8 cellular contexts compared by ENCODE assay signal in the genomic region with DNA sequence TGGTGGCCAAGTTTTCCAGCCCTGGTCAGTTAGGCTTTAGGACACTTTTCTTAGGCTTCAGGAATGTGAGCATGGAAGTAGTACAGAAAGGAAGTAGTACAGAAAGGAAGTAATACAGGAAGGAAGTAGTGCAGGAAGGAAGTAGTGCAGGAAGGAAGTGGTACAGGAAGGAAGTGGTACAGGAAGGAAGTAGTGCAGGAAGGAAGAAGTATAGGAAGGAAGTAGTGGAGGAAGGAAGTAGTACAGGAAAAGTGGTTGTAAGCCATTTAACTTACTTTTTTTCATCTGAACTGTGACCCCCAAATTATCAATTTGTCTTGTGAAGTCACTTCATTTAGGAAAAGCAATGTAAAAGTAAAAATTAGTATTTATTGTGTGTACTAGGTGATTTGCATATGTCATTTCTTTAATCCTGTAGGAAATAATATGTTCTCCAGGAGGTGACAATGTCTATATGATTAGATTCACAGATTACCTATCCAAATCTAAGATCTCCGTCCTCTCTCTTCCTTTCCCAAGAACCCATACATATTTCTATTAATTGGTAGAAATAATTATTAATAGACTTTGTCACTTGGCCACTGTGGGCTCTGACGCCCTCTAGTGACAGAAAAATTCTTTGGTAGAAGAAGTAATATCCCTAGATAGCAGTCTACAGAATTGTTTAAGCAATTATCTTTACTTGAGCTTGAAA. TPM values are rescaled to one million over a fixed set of nuclear protein-coding genes. Genes with fewer than 3 reads are reported as not detected.
DNase-seq lines count a peak whose midpoint lies in the region; ATAC-seq, FAIRE-seq and TF ChIP-seq lines count a peak whose summit lies in the region.

No MANE protein-coding gene starts in this region.

- POLR2A ChIA-PET in CD8-positive, alpha-beta T cell (lab: Charles Lee): no interaction called here
- POLR2A ChIA-PET in activated CD4-positive, alpha-beta memory T cell treated with anti-CD3 and anti-CD28 coated beads for 36 hours (lab: Charles Lee): interaction anchor here (0.8 to 1.8 kb wide), 4 partner anchors 9 to 26 kb away, joined by 3 to 9 read pairs (median 4); no protein-coding TSS in a partner anchor

- H3K27ac Mint-ChIP-seq in CD8-positive, alpha-beta T cell: peak overlapping the region; percentile 30
- peak overlapping the region; percentile 64 for H3K27ac Mint-ChIP-seq in activated CD4-positive, alpha-beta memory T cell treated with anti-CD3 and anti-CD28 coated beads for 36 hours
- no peak overlapping the region for H3K27ac Mint-ChIP-seq in activated naive CD4-positive, alpha-beta T cell treated with anti-CD3 and anti-CD28 coated beads for 36 hours

- no peaks in the 10 kb centered on the region for H3K27me3 ChIP-seq in CD8-positive, alpha-beta T cell (ENCODE audit: insufficient read depth, low read length)

- no peak for DNase-seq in CD8-positive, alpha-beta T cell
- DNase-seq in HCEC 1CT: peak; percentile 42
- DNase-seq in activated CD4-positive, alpha-beta memory T cell treated with anti-CD3 and anti-CD28 coated beads for 36 hours: no peak
- no peak for DNase-seq in kidney
- DNase-seq in SKM-1 treated with dmso at 0.1 percent for 144 hours (lab: John Stamatoyannopoulos, UW; ENCODE audit: unreplicated experiment): no peak
- no peak for DNase-seq in NCI-H2081 treated with DMSO at 0.1 percent for 48 hours (lab: John Stamatoyannopoulos, UW)
- DNase-seq in activated naive CD4-positive, alpha-beta T cell treated with anti-CD3 and anti-CD28 coated beads for 36 hours: no peak

- H3K9me3 Mint-ChIP-seq in CD8-positive, alpha-beta T cell: peaks cover 9% of the 10 kb centered on the region
- H3K9me3 Mint-ChIP-seq in activated CD4-positive, alpha-beta memory T cell treated with anti-CD3 and anti-CD28 coated beads for 36 hours: peaks cover 3% of the 10 kb centered on the region
- H3K9me3 Mint-ChIP-seq in activated naive CD4-positive, alpha-beta T cell treated with anti-CD3 and anti-CD28 coated beads for 36 hours: peaks cover 5% of the 10 kb centered on the region

- no peaks in the 10 kb centered on the region for H3K36me3 ChIP-seq in CD8-positive, alpha-beta T cell (ENCODE audit: insufficient read depth, low read length)
- no peaks in the 10 kb centered on the region for H3K36me3 ChIP-seq in kidney (ENCODE audit: control insufficient read depth in 1 of 2, insufficient read depth in 2 of 2, low read length in 2 of 2)

- peaks cover 8% of the 10 kb centered on the region for H3K9me3 ChIP-seq in CD8-positive, alpha-beta T cell (ENCODE audit: low read length)
- no peaks in the 10 kb centered on the region for H3K9me3 ChIP-seq in kidney (ENCODE audit: control insufficient read depth in 1 of 2, low read length in 2 of 2)

- CTCF ChIA-PET in CD8-positive, alpha-beta T cell (lab: Charles Lee): interaction anchor here (0.6 to 1.8 kb wide), 5 partner anchors 38 to 221 kb away, joined by 3 to 7 read pairs (median 4); no protein-coding TSS in a partner anchor
- CTCF ChIA-PET in activated CD4-positive, alpha-beta memory T cell treated with anti-CD3 and anti-CD28 coated beads for 36 hours (lab: Charles Lee): interaction anchor here (0.6 to 5.8 kb wide), 28 partner anchors 8 to 231 kb away, joined by 3 to 89 read pairs (median 4); a partner anchor contains a TSS
- CTCF ChIA-PET in activated naive CD4-positive, alpha-beta T cell treated with anti-CD3 and anti-CD28 coated beads for 36 hours (lab: Charles Lee): interaction anchor here (0.6 to 2.3 kb wide), 24 partner anchors 8 to 396 kb away, joined by 3 to 25 read pairs (median 4); no protein-coding TSS in a partner anchor

- H3K4me3 Mint-ChIP-seq in CD8-positive, alpha-beta T cell: no peak overlapping the region
- H3K4me3 Mint-ChIP-seq in activated CD4-positive, alpha-beta memory T cell treated with anti-CD3 and anti-CD28 coated beads for 36 hours: no peak overlapping the region
- no peak overlapping the region for H3K4me3 Mint-ChIP-seq in activated naive CD4-positive, alpha-beta T cell treated with anti-CD3 and anti-CD28 coated beads for 36 hours

- no peak overlapping the region for H3K27ac ChIP-seq in CD8-positive, alpha-beta T cell (ENCODE audit: low read depth, low read length)
- H3K27ac ChIP-seq in kidney (ENCODE audit: low read depth in 2 of 2, low read length in 2 of 2): no peak overlapping the region

- intact Hi-C loops in CD8-positive, alpha-beta T cell (cut with DNase I, micrococcal nuclease): loop anchor here (1.0 to 10.0 kb wide), 2 partner anchors 10 to 408 kb away; a partner anchor contains a TSS
- intact Hi-C loops in activated CD4-positive, alpha-beta memory T cell treated with anti-CD3 and anti-CD28 coated beads for 36 hours (cut with micrococcal nuclease): loop anchor here (2.0 kb wide), 1 partner anchor 16 kb away; no protein-coding TSS in a partner anchor
- intact Hi-C loops in kidney (cut with DNase I): loop anchor here (5.0 kb wide), 1 partner anchor 49 kb away; no protein-coding TSS in a partner anchor
- intact Hi-C loops in activated naive CD4-positive, alpha-beta T cell treated with anti-CD3 and anti-CD28 coated beads for 36 hours (cut with micrococcal nuclease): loop anchor here (1.0 to 2.0 kb wide), 2 partner anchors 14 to 51 kb away; no protein-coding TSS in a partner anchor

- H3K4me3 ChIP-seq in CD8-positive, alpha-beta T cell (ENCODE audit: low read depth, low read length): no peak overlapping the region
- H3K4me3 ChIP-seq in kidney (ENCODE audit: low read length in 2 of 2): no peak overlapping the region

- FAIRE-seq in kidney (lab: Jason Lieb, UNC): peak; percentile 86

- ATAC-seq in CD8-positive, alpha-beta T cell: no peak
- no peak for ATAC-seq in HG03135 (IDR thresholded peaks at IDR 0.05; ENCODE audit: unreplicated experiment)

- no peaks in the 10 kb centered on the region for H3K27me3 Mint-ChIP-seq in CD8-positive, alpha-beta T cell (ENCODE audit: low read depth)
- no peaks in the 10 kb centered on the region for H3K27me3 Mint-ChIP-seq in activated CD4-positive, alpha-beta memory T cell treated with anti-CD3 and anti-CD28 coated beads for 36 hours
- no peaks in the 10 kb centered on the region for H3K27me3 Mint-ChIP-seq in activated naive CD4-positive, alpha-beta T cell treated with anti-CD3 and anti-CD28 coated beads for 36 hours (ENCODE audit: low read depth)

- peaks cover 27% of the 10 kb centered on the region for H3K4me1 ChIP-seq in CD8-positive, alpha-beta T cell (ENCODE audit: insufficient read depth, low read length)
- peaks cover 5 to 12% of the 10 kb centered on the region in 2 donors for H3K4me1 ChIP-seq in kidney (ENCODE audit: control insufficient read depth in 1 of 2, insufficient read depth in 1 of 2, low read depth in 1 of 2, low read length in 2 of 2)

- peaks cover 11% of the 10 kb centered on the region for H3K36me3 Mint-ChIP-seq in CD8-positive, alpha-beta T cell
- H3K36me3 Mint-ChIP-seq in activated CD4-positive, alpha-beta memory T cell treated with anti-CD3 and anti-CD28 coated beads for 36 hours: peaks cover 14% of the 10 kb centered on the region
- H3K36me3 Mint-ChIP-seq in activated naive CD4-positive, alpha-beta T cell treated with anti-CD3 and anti-CD28 coated beads for 36 hours (ENCODE audit: low read depth): peaks cover 7% of the 10 kb centered on the region

- H3K4me1 Mint-ChIP-seq in CD8-positive, alpha-beta T cell (ENCODE audit: low read depth): peaks cover 48% of the 10 kb centered on the region
- H3K4me1 Mint-ChIP-seq in activated CD4-positive, alpha-beta memory T cell treated with anti-CD3 and anti-CD28 coated beads for 36 hours (ENCODE audit: low read depth): peaks cover 60% of the 10 kb centered on the region
- H3K4me1 Mint-ChIP-seq in activated naive CD4-positive, alpha-beta T cell treated with anti-CD3 and anti-CD28 coated beads for 36 hours (ENCODE audit: low read depth): peaks cover 35% of the 10 kb centered on the region

- H3K9ac ChIP-seq in kidney (ENCODE audit: low read length in 2 of 2): no peak overlapping the region

- peak; percentile 31 for TF ChIP-seq CTCF in CD8-positive, alpha-beta T cell (IDR thresholded peaks at IDR 0.05)
- peak; percentile 76 for TF ChIP-seq CTCF in kidney (IDR thresholded peaks at IDR 0.05; ENCODE audit: borderline replicate concordance, extremely low read depth, insufficient read depth)

RNA-seq across cellular contexts. Expression of a gene that starts 3.9 kb away (rescaled TPM):
- 10 to 100 TPM; 27.7 to 28.9 TPM for total RNA-seq in CD8-positive, alpha-beta T cell
- total RNA-seq in activated CD4-positive, alpha-beta memory T cell treated with anti-CD3 and anti-CD28 coated beads for 36 hours: 10 to 100 TPM; 62.2 to 63.5 TPM
- 45.2 TPM for total RNA-seq in kidney
- polyA plus RNA-seq in kidney (ENCODE audit: insufficient read depth, low read depth, low replicate concordance): 6.5 TPM
- total RNA-seq in activated naive CD4-positive, alpha-beta T cell treated with anti-CD3 and anti-CD28 coated beads for 36 hours: 10 to 100 TPM; 69.3 to 72.9 TPM

RNA-seq across cellular contexts. Expression of a gene that starts 34.1 kb away (rescaled TPM):
- 1 to 10 TPM; 2.3 TPM for total RNA-seq in CD8-positive, alpha-beta T cell
- 10 to 100 TPM; 18.6 to 23.3 TPM for total RNA-seq in activated CD4-positive, alpha-beta memory T cell treated with anti-CD3 and anti-CD28 coated beads for 36 hours
- 471 TPM for total RNA-seq in kidney
- polyA plus RNA-seq in kidney (ENCODE audit: insufficient read depth, low read depth, low replicate concordance): 378 TPM
- 1 to 10 TPM; 3.6 to 4.0 TPM for total RNA-seq in activated naive CD4-positive, alpha-beta T cell treated with anti-CD3 and anti-CD28 coated beads for 36 hours

Comparison
In these comparisons a context has a peak if more than half of its experiments do, and no peak if none do; other contexts are left out.
1. RNA of a gene that starts 34.1 kb away (total RNA-seq): 471 TPM in kidney (single experiment); 18.6 to 23.3 TPM in activated CD4-positive, alpha-beta memory T cell treated with anti-CD3 and anti-CD28 coated beads for 36 hours, 3.6 to 4.0 TPM in activated naive CD4-positive, alpha-beta T cell treated with anti-CD3 and anti-CD28 coated beads for 36 hours and 2.3 TPM in CD8-positive, alpha-beta T cell; every median in the first group is over 10 times any median in the second.